In the genomic region with DNA sequence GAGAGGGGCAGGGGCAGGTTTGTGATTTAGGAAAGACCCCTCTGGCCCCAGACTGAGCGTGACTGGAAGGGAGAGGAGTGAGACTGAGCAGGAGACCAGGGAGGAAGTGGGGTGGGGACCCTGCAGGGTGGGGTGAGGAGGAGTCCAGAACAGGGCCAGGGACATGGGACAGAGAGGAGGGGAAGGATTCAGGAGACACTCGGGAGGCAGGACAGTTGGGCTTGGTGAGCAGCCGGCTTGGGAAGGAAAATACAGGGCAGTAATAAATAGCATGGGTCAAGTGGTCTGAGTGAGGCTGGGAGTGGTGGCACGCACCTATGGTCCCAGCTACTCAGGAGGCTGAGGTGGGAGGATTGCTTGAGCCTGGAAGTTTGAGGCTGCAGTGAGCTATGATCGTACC, we compare ENCODE assay signal across 9 cellular contexts. TPM values are rescaled to one million over a fixed set of nuclear protein-coding genes. Genes with fewer than 3 reads are reported as not detected.
DNase-seq lines count a peak whose midpoint lies in the region; ATAC-seq and TF ChIP-seq lines count a peak whose summit lies in the region.
"Had no signal": no experiment of that assay in that cellular context is flagged by ENCODE, and none has a peak within 500 bp of the region (broad histone marks: within the 10 kb centered on the region; RNA-seq: fewer than 3 reads in every experiment).

No MANE protein-coding gene starts in this region.

- H3K36me3 Mint-ChIP-seq in CD8-positive, alpha-beta T cell: peaks cover 3% of the 10 kb centered on the region
- H3K36me3 Mint-ChIP-seq in activated naive CD8-positive, alpha-beta T cell treated with anti-CD3 and anti-CD28 coated beads for 36 hours: peaks cover 4% of the 10 kb centered on the region
- H3K36me3 Mint-ChIP-seq in natural killer cell: no peaks in the 10 kb centered on the region

- no peak overlapping the region for H3K4me3 ChIP-seq in CD8-positive, alpha-beta T cell (ENCODE audit: low read depth, low read length)
- no peak overlapping the region for H3K4me3 ChIP-seq in aorta (ENCODE audit: low read length in 2 of 2)

- H3K27me3 ChIP-seq in CD8-positive, alpha-beta T cell (ENCODE audit: insufficient read depth, low read length): no peaks in the 10 kb centered on the region
- no peaks in the 10 kb centered on the region for H3K27me3 ChIP-seq in aorta (ENCODE audit: control insufficient read depth in 1 of 2, insufficient read depth in 2 of 2, low read length in 1 of 2)

- intact Hi-C loops in CD8-positive, alpha-beta T cell (cut with DNase I, micrococcal nuclease): no loop called here
- intact Hi-C loops in natural killer cell (cut with micrococcal nuclease): no loop called here
- intact Hi-C loops in posterior cingulate gyrus (cut with DNase I): no loop called here
- intact Hi-C loops in aorta (cut with DNase I): no loop called here

- TF ChIP-seq CTCF in CD8-positive, alpha-beta T cell (IDR thresholded peaks at IDR 0.05): no peak
- no peak for TF ChIP-seq CTCF in natural killer cell (IDR thresholded peaks at IDR 0.05)

- ATAC-seq in CD8-positive, alpha-beta T cell: no peak
- no peak for ATAC-seq in natural killer cell
- no peak for ATAC-seq in HG02981 (IDR thresholded peaks at IDR 0.05; ENCODE audit: unreplicated experiment)
- ATAC-seq in aorta (ENCODE audit: low FRiP score): no peak

- H3K27ac Mint-ChIP-seq in CD8-positive, alpha-beta T cell: peak overlapping the region; percentile 42
- H3K27ac Mint-ChIP-seq in activated naive CD8-positive, alpha-beta T cell treated with anti-CD3 and anti-CD28 coated beads for 36 hours: no peak overlapping the region
- peak overlapping the region; percentile 87 to 90 for H3K27ac Mint-ChIP-seq in natural killer cell

- 27 to 38% methylated on average over 5 of the region's 5 CpGs for WGBS in aorta, 2 donors

- peaks cover 7% of the 10 kb centered on the region for H3K27me3 Mint-ChIP-seq in CD8-positive, alpha-beta T cell (ENCODE audit: low read depth)
- H3K27me3 Mint-ChIP-seq in activated naive CD8-positive, alpha-beta T cell treated with anti-CD3 and anti-CD28 coated beads for 36 hours: peaks cover 7% of the 10 kb centered on the region
- peaks cover 8 to 22% of the 10 kb centered on the region in 2 donors for H3K27me3 Mint-ChIP-seq in natural killer cell (ENCODE audit: low read depth in 2 of 2)

- CTCF ChIA-PET in CD8-positive, alpha-beta T cell (lab: Charles Lee): interaction anchor here (1.2 to 8.4 kb wide), 7 partner anchors 8 to 76 kb away, joined by 8 to 317 read pairs (median 28); a partner anchor contains a TSS

- H3K4me1 Mint-ChIP-seq in CD8-positive, alpha-beta T cell (ENCODE audit: low read depth): peaks cover 29% of the 10 kb centered on the region
- H3K4me1 Mint-ChIP-seq in activated naive CD8-positive, alpha-beta T cell treated with anti-CD3 and anti-CD28 coated beads for 36 hours: peaks cover 28% of the 10 kb centered on the region
- peaks cover 47 to 67% of the 10 kb centered on the region in 2 donors for H3K4me1 Mint-ChIP-seq in natural killer cell

- H3K27ac ChIP-seq in CD8-positive, alpha-beta T cell (ENCODE audit: low read depth, low read length): no peak overlapping the region
- no peak overlapping the region for H3K27ac ChIP-seq in aorta (ENCODE audit: low read depth in 1 of 2, low read length in 2 of 2)
- H3K27ac ChIP-seq: SK-N-MC had no signal

- no peak for DNase-seq in CD8-positive, alpha-beta T cell
- DNase-seq in HT-29 (ENCODE audit: low spot score): peak; percentile 66
- no peak for DNase-seq in activated naive CD8-positive, alpha-beta T cell treated with anti-CD3 and anti-CD28 coated beads for 36 hours
- no peak for DNase-seq in natural killer cell
- no peak for DNase-seq in posterior cingulate gyrus
- no peak for DNase-seq in aorta

- POLR2A ChIA-PET in CD8-positive, alpha-beta T cell (lab: Charles Lee): interaction anchor here (1.3 to 3.2 kb wide), 2 partner anchors 9 to 38 kb away, joined by 3 to 51 read pairs; a partner anchor contains a TSS

- peak overlapping the region; percentile 42 for H3K4me3 Mint-ChIP-seq in CD8-positive, alpha-beta T cell
- peak overlapping the region; percentile 58 for H3K4me3 Mint-ChIP-seq in activated naive CD8-positive, alpha-beta T cell treated with anti-CD3 and anti-CD28 coated beads for 36 hours
- H3K4me3 Mint-ChIP-seq in natural killer cell: peak overlapping the region; percentile 85

- no peaks in the 10 kb centered on the region for H3K9me3 Mint-ChIP-seq in CD8-positive, alpha-beta T cell
- no peaks in the 10 kb centered on the region for H3K9me3 Mint-ChIP-seq in activated naive CD8-positive, alpha-beta T cell treated with anti-CD3 and anti-CD28 coated beads for 36 hours
- no peaks in the 10 kb centered on the region for H3K9me3 Mint-ChIP-seq in natural killer cell

- peaks cover 10% of the 10 kb centered on the region for H3K4me1 ChIP-seq in CD8-positive, alpha-beta T cell (ENCODE audit: insufficient read depth, low read length)
- peaks cover 0 to 2% of the 10 kb centered on the region in 2 donors for H3K4me1 ChIP-seq in aorta (ENCODE audit: control insufficient read depth in 1 of 2, insufficient read depth in 2 of 2, low read length in 2 of 2)

- H3K9me3 ChIP-seq in CD8-positive, alpha-beta T cell (ENCODE audit: low read length): no peaks in the 10 kb centered on the region
- H3K9me3 ChIP-seq in aorta (ENCODE audit: control insufficient read depth, low read length): no peaks in the 10 kb centered on the region

- H3K36me3 ChIP-seq in CD8-positive, alpha-beta T cell (ENCODE audit: insufficient read depth, low read length): no peaks in the 10 kb centered on the region
- no peaks in the 10 kb centered on the region for H3K36me3 ChIP-seq in aorta (ENCODE audit: control insufficient read depth in 1 of 2, insufficient read depth in 2 of 2, low read length in 1 of 2)

RNA-seq across cellular contexts. Expression of a gene that starts 9.4 kb away (rescaled TPM):
- total RNA-seq in CD8-positive, alpha-beta T cell: 100 to 1,000 TPM; 625 to 631 TPM
- total RNA-seq in HT-29 (2014; rRNA removed; shearing (Covaris generic)): 218 and 253 TPM in 2 replicates
- total RNA-seq in activated naive CD8-positive, alpha-beta T cell treated with anti-CD3 and anti-CD28 coated beads for 36 hours: 10 to 100 TPM in 1 of 2 experiments, 1 to 10 TPM in 1; 9.7 to 10.5 TPM
- total RNA-seq in natural killer cell (1,000 to 10,000 TPM in 2 of 3 donors, 100 to 1,000 TPM in 1; 784 to 1,837 (median 1,121) TPM), aorta (100 to 1,000 TPM in 1 of 2 donors, 1 to 10 TPM in 1; 3.1 to 754 TPM)
- 100 to 1,000 TPM in 1 of 2 donors, 10 to 100 TPM in 1; 18.4 to 105 TPM for polyA plus RNA-seq in aorta

RNA-seq across cellular contexts. Expression of a gene that starts 19.6 kb away (rescaled TPM):
- total RNA-seq in CD8-positive, alpha-beta T cell: 1 to 10 TPM in 1 of 2 experiments, under 1 TPM in 1; 0.64 to 1.3 TPM
- total RNA-seq in HT-29 (2014; rRNA removed; shearing (Covaris generic)): 11.4 and 15.4 TPM in 2 replicates
- total RNA-seq in activated naive CD8-positive, alpha-beta T cell treated with anti-CD3 and anti-CD28 coated beads for 36 hours: 1 to 10 TPM; 1.3 to 1.8 TPM
- 1 to 10 TPM; 1.9 to 5.5 (median 3.0) TPM for total RNA-seq in natural killer cell
- total RNA-seq in aorta: 10 to 100 TPM in 1 of 2 donors, 1 to 10 TPM in 1; 8.1 to 11.6 TPM
- polyA plus RNA-seq in aorta: 10 to 100 TPM in 1 of 2 donors, 1 to 10 TPM in 1; 7.0 to 13.1 TPM

RNA-seq across cellular contexts. Expression of a gene that starts 21.0 kb away (rescaled TPM):
- total RNA-seq in CD8-positive, alpha-beta T cell: 1 to 10 TPM; 5.6 to 8.0 TPM
- 9.8 and 15.3 TPM in 2 replicates for total RNA-seq in HT-29 (2014; rRNA removed; shearing (Covaris generic))
- 1 to 10 TPM; 1.4 to 1.9 TPM for total RNA-seq in activated naive CD8-positive, alpha-beta T cell treated with anti-CD3 and anti-CD28 coated beads for 36 hours
- total RNA-seq in natural killer cell (1 to 10 TPM; 5.1 to 8.3 (median 6.8) TPM), aorta (1 to 10 TPM in 1 of 2 donors, under 1 TPM in 1; 0.88 to 2.5 TPM)
- under 1 TPM in 1 of 2 donors, not detected in 1; 0.67 TPM for polyA plus RNA-seq in aorta
- total RNA-seq: kidney epithelial cell had no signal

RNA-seq across cellular contexts. Expression of a gene that starts 30.1 kb away (rescaled TPM):
- total RNA-seq in CD8-positive, alpha-beta T cell: 10 to 100 TPM; 45.6 to 51.6 TPM
- 443 and 506 TPM in 2 replicates for total RNA-seq in HT-29 (2014; rRNA removed; shearing (Covaris generic))
- 100 to 1,000 TPM; 133 to 134 TPM for total RNA-seq in activated naive CD8-positive, alpha-beta T cell treated with anti-CD3 and anti-CD28 coated beads for 36 hours
- total RNA-seq in natural killer cell (100 to 1,000 TPM; 192 to 244 (median 237) TPM), aorta (100 to 1,000 TPM; 119 to 192 TPM)
- polyA plus RNA-seq in aorta: 10 to 100 TPM; 56.0 to 63.2 TPM

RNA-seq across cellular contexts. Expression of a gene that starts 53.5 kb away (rescaled TPM):
- 10 to 100 TPM; 28.7 to 31.5 TPM for total RNA-seq in CD8-positive, alpha-beta T cell
- 154 and 159 TPM in 2 replicates for total RNA-seq in HT-29 (2014; rRNA removed; shearing (Covaris generic))
- 10 to 100 TPM; 50.0 to 53.2 TPM for total RNA-seq in activated naive CD8-positive, alpha-beta T cell treated with anti-CD3 and anti-CD28 coated beads for 36 hours
- total RNA-seq in natural killer cell (10 to 100 TPM; 46.8 to 55.2 (median 48.2) TPM), aorta (10 to 100 TPM; 61.4 to 69.9 TPM)
- polyA plus RNA-seq in aorta: 10 to 100 TPM; 44.5 to 81.7 TPM
